In the genomic region with DNA sequence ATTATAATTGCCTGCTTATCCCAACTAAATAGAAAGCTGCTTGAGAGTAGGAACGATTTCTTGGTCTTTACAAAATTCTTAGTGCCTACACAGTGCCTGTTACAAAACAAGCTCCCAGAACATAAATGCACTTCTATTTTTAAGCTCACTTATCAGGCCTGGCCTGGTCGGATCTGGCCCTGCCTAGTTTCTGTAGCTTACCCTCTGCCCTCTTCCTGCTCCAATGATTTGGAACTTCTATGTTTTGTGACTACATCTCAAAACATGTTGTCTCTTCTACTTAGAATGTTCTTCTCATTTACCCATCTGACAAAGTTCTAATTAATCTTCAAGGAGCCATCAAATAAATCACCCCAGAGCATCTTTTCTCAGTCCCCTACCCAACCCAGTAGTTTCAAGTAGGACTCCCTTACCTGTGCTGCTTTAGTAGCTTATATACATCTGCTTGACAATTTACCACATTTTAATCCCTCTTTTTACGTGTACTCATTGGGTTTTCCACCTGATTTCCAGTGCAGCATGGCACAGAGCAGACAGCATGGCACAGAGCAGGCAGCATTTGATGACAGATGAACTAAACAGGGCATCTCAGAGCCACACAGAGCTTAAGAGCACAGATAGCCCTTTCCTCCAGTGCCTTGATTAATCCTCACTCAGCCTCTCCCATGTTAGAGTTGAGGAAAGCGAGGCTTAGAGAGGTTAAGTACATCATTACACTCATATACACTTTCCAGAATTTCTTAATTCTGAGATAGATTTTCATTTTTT, we compare ENCODE assay signal across 21 cellular contexts.
A peak's percentile ranks its signal among the peaks of the same experiment; 100 is the strongest.
DNase-seq lines count a peak whose midpoint lies in the region; ATAC-seq, FAIRE-seq and TF ChIP-seq lines count a peak whose summit lies in the region.
"Had no signal": no experiment of that assay in that cellular context is flagged by ENCODE, and none has a peak within 500 bp of the region (broad histone marks: within the 10 kb centered on the region; RNA-seq: fewer than 3 reads in every experiment).

No MANE protein-coding gene starts in this region.

- no peaks in the 10 kb centered on the region for H3K27me3 Mint-ChIP-seq in activated B cell treated with CpG ODN at 0.5 μM for 24 hours
- H3K27me3 Mint-ChIP-seq: CD4-positive, alpha-beta memory T cell had no signal

- peaks cover 38% of the 10 kb centered on the region for H3K4me1 Mint-ChIP-seq in activated B cell treated with CpG ODN at 0.5 μM for 24 hours

- H3K18ac ChIP-seq in trophoblast cell (ENCODE audit: low read length), result peak overlapping the region; percentile 43

- no peak overlapping the region for H3K4me3 Mint-ChIP-seq in activated B cell treated with CpG ODN at 0.5 μM for 24 hours
- H3K4me3 Mint-ChIP-seq: CD4-positive, alpha-beta memory T cell; GM23338 had no signal

- peak overlapping the region; percentile 46 for H3K4ac ChIP-seq in trophoblast cell (ENCODE audit: low read depth, low read length)

- no peak overlapping the region for H3K27ac Mint-ChIP-seq in activated B cell treated with CpG ODN at 0.5 μM for 24 hours
- H3K27ac Mint-ChIP-seq: CD4-positive, alpha-beta memory T cell; GM23338 had no signal

- no CpG with 5 or more reads among the region's 4 CpGs for WGBS in trophoblast cell (ENCODE audit: extremely low coverage, insufficient coverage, insufficient read length)

- H3K36me3 ChIP-seq in left ventricle myocardium inferior (no peaks in the 10 kb centered on the region), trophoblast cell (ENCODE audit: control insufficient read depth in 1 of 2, insufficient read depth in 2 of 2, low read length in 2 of 2) (no peaks in the 10 kb centered on the region)

- peak overlapping the region; percentile 71 for H2BK5ac ChIP-seq in trophoblast cell (ENCODE audit: low read depth, low read length, poor library complexity)

- H2AK5ac ChIP-seq in trophoblast cell (ENCODE audit: low read length), result peak overlapping the region; percentile 81

- peaks cover 61% of the 10 kb centered on the region for H3K4me1 ChIP-seq in left ventricle myocardium inferior
- H3K4me1 ChIP-seq in trophoblast cell (ENCODE audit: control insufficient read depth in 1 of 2, insufficient read depth in 2 of 2, low read length in 2 of 2), result peaks cover 11 to 17% of the 10 kb centered on the region in 2 experiments

- H3K27me3 ChIP-seq in left ventricle myocardium inferior (ENCODE audit: low read depth) (no peaks in the 10 kb centered on the region), trophoblast cell (ENCODE audit: insufficient read depth, low read length) (no peaks in the 10 kb centered on the region)

- H2BK12ac ChIP-seq in trophoblast cell (ENCODE audit: low read length), result peak overlapping the region; percentile 91

- DNase-seq in GM12891 (ENCODE audit: insufficient read length, low spot score) (no peak), activated B cell treated with CpG ODN at 0.5 μM for 24 hours (no peak), left ventricle myocardium inferior (no peak), trophoblast cell (no peak)
- DNase-seq in stimulated activated CD4-positive, alpha-beta T cell treated with anti-CD3 and anti-CD28 coated beads, Interleukin-2, amount 100 ng/mL, for 48 hours, result no peak
- DNase-seq: ACHN; AML-193; CD4-positive, alpha-beta memory T cell; DMS79; IMR-90; Kasumi-1; MM.1S; NCI-H1105; NCI-H1694 treated with DMSO at 0.1 percent for 48 hours; NCI-H2107; NCI-H345; NCI-H526 had no signal

- peaks cover 27% of the 10 kb centered on the region for H3K36me3 Mint-ChIP-seq in activated B cell treated with CpG ODN at 0.5 μM for 24 hours (ENCODE audit: low read depth)

- TF ChIP-seq POLR2A in GM12891 (IDR thresholded peaks at IDR 0.05; ENCODE audit: low read depth, low read length), result no peak

- no peak overlapping the region for H3K23ac ChIP-seq in trophoblast cell (ENCODE audit: low read length)

- H2AFZ ChIP-seq in trophoblast cell (ENCODE audit: insufficient read depth, low read length, poor library complexity), result no peak overlapping the region
- H2AFZ ChIP-seq: GM23338 had no signal

- peak overlapping the region; percentile 16 for H3K14ac ChIP-seq in trophoblast cell (ENCODE audit: low read length)

- H3K4me3 ChIP-seq in left ventricle myocardium inferior (peak overlapping the region; percentile 22), trophoblast cell (ENCODE audit: low read depth, low read length) (no peak overlapping the region)
- H3K4me3 ChIP-seq: GM23338 had no signal

- intact Hi-C loops in activated B cell treated with CpG ODN at 0.5 μM for 24 hours (cut with micrococcal nuclease) (no loop called here), left ventricle myocardium inferior (cut with micrococcal nuclease) (no loop called here)

- POLR2A ChIA-PET in activated B cell treated with CpG ODN at 0.5 μM for 24 hours (lab: Charles Lee), result interaction anchor here (1.3 kb wide), 1 partner anchor 24 kb away, joined by 3 read pairs; no protein-coding TSS in a partner anchor

- CTCF ChIA-PET in activated B cell treated with CpG ODN at 0.5 μM for 24 hours (lab: Charles Lee), result interaction anchor here (0.7 to 2.1 kb wide), 2 partner anchors 23 to 128 kb away, joined by 4 to 5 read pairs; no protein-coding TSS in a partner anchor

- peak overlapping the region; percentile 86 for H3K27ac ChIP-seq in left ventricle myocardium inferior (replicated peaks)
- H3K27ac ChIP-seq in trophoblast cell (ENCODE audit: low read depth, low read length), result peak overlapping the region; percentile 15

- H3K79me2 ChIP-seq in trophoblast cell (ENCODE audit: control insufficient read depth, insufficient read depth, low read length, poor library complexity), result peaks cover 2% of the 10 kb centered on the region

- no peak overlapping the region for H4K8ac ChIP-seq in trophoblast cell (ENCODE audit: low read depth, low read length)

- FAIRE-seq in GM12891 (lab: Jason Lieb, UNC), result peak; percentile 41
- FAIRE-seq: GM18507 had no signal

- H3K4me2 ChIP-seq in trophoblast cell (ENCODE audit: low read length), result no peak overlapping the region
- H3K4me2 ChIP-seq: GM23338 had no signal

- no peaks in the 10 kb centered on the region for H3K9me3 Mint-ChIP-seq in activated B cell treated with CpG ODN at 0.5 μM for 24 hours
- H3K9me3 Mint-ChIP-seq: CD4-positive, alpha-beta memory T cell; GM23338 had no signal

- no peak overlapping the region for H3K9ac ChIP-seq in trophoblast cell (ENCODE audit: low read length)

- H2BK120ac ChIP-seq in trophoblast cell (ENCODE audit: insufficient read depth, low read length, poor library complexity), result peak overlapping the region; percentile 57

- TF ChIP-seq CTCF in activated B cell treated with CpG ODN at 0.5 μM for 24 hours (IDR thresholded peaks at IDR 0.05) (no peak), left ventricle myocardium inferior (IDR thresholded peaks at IDR 0.05; ENCODE audit: borderline replicate concordance) (no peak)

- peak overlapping the region; percentile 69 for H4K91ac ChIP-seq in trophoblast cell (ENCODE audit: low read depth, low read length)

- no peak overlapping the region for H4K12ac ChIP-seq in trophoblast cell (ENCODE audit: low read depth, low read length)

- H3K79me1 ChIP-seq in trophoblast cell (ENCODE audit: low read length), result peaks cover 13% of the 10 kb centered on the region

- H3K9me3 ChIP-seq in left ventricle myocardium inferior (replicated peaks) (no peaks in the 10 kb centered on the region), trophoblast cell (ENCODE audit: insufficient read depth, low read depth, low read length) (no peaks in the 10 kb centered on the region)

- ATAC-seq in activated B cell treated with CpG ODN at 0.5 μM for 24 hours (ENCODE audit: low read depth), result peak; percentile 31
- no peak for ATAC-seq in GM18868 (IDR thresholded peaks at IDR 0.05; ENCODE audit: unreplicated experiment)
- ATAC-seq in HG03135 (IDR thresholded peaks at IDR 0.05; ENCODE audit: unreplicated experiment), result no peak
- ATAC-seq: GM23338 had no signal

TF ChIP-seq in GM12891, 5 proteins besides CTCF, POLR2A, EP300 and RAD21:
- no peak for TF ChIP-seq POLR2AphosphoS5 (IDR thresholded peaks at IDR 0.05; ENCODE audit: low read depth, low read length)
- TF ChIP-seq SPI1 (IDR thresholded peaks at IDR 0.05; ENCODE audit: low read depth, low read length), result no peak
